Comparison of ENCODE assay signal across 24 cellular contexts in the genomic region with DNA sequence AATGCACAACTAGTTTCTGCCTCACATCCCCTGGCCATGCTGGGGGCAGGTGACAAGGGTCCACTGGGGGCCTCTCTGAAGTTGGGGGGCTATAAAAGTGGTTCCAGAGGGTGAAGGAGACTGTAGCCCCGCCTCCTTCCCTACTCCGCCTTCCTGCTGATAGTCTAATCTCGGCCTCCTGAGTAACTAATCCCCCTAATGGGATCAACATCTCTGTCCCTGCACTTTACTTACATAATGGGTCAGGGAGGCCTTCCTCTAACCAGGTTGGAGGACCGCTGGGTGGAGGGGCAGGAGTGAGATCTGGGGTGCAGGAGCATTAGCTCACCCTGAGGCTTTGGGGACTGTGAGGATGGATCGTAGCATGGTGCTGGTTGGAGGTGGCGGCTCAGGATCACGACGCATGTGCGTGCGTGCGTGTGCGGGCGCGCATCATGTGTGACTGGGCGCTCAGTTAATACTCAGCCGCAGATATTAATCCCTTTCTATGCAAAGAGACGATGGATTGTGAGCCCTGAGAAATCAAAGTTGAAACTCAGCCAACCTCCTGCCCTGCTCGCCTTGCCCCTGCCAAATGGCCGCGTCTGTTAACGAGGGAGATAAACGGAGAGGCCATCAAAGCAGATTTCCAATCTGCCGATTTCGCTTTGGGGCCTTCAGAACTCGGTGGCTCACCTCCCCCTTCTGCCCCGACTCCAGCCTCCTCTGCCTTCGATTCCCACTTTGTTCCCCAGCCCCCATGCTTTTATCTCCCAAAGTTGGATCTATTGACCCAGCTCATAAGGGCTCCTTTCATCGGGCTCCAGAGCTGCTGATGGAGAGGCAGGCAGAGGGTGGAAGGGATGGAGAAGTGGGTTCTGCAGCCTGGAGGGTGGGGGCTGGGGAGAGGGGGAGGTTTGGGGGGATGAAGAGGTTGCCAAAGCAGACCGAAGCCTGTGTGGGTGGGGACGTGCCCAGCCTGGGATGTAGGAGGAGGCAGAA.
A peak's percentile ranks its signal among the peaks of the same experiment; 100 is the strongest.
DNase-seq lines count a peak whose midpoint lies in the region; ATAC-seq and TF ChIP-seq lines count a peak whose summit lies in the region.
"Had no signal": no experiment of that assay in that cellular context is flagged by ENCODE, and none has a peak within 500 bp of the region (broad histone marks: within the 10 kb centered on the region; RNA-seq: fewer than 3 reads in every experiment).

No MANE protein-coding gene starts in this region.

- in situ Hi-C loops in GM13977 (cut with MboI; ENCODE audit: low pct_unique_long_range_greater_than_20kb, low sequenced_read_pairs, unreplicated experiment), result no loop called here

- H3K18ac ChIP-seq in mesendoderm (ENCODE audit: low read length), result peak overlapping the region; percentile 11

- no peak overlapping the region for H3K4me3 ChIP-seq in mesendoderm (ENCODE audit: low read length)
- H3K4me3 ChIP-seq in ascending aorta, result no peak overlapping the region
- H3K4me3 ChIP-seq: heart left ventricle had no signal

- WGBS in mesendoderm (ENCODE audit: extremely low coverage, insufficient coverage, low lambda C conversion rate), result no CpG with 5 or more reads among the region's 30 CpGs

- H4K5ac ChIP-seq in mesendoderm (ENCODE audit: low read length), result no peak overlapping the region

- TF ChIP-seq CTCF in GM13977 (IDR thresholded peaks at IDR 0.05; ENCODE audit: extremely low read depth, insufficient read depth, missing control alignments), result no peak
- TF ChIP-seq CTCF in ascending aorta (IDR thresholded peaks at IDR 0.05), result no peak

- no peaks in the 10 kb centered on the region for H3K79me2 ChIP-seq in mesendoderm (ENCODE audit: control insufficient read depth, insufficient read depth, low read length)

- H3K27ac ChIP-seq in mesendoderm (ENCODE audit: low read depth, low read length) (no peak overlapping the region), ascending aorta (no peak overlapping the region)
- H3K27ac ChIP-seq: C4-2B, heart left ventricle had no signal

- no peaks in the 10 kb centered on the region for H3K27me3 Mint-ChIP-seq in stimulated activated naive CD8-positive, alpha-beta T cell treated with anti-CD3 and anti-CD28 coated beads, Interleukin-15, amount 100 ng/mL, for 72 hours
- H3K27me3 Mint-ChIP-seq: activated naive CD8-positive, alpha-beta T cell had no signal

- DNase-seq in stimulated activated naive CD8-positive, alpha-beta T cell treated with anti-CD3 and anti-CD28 coated beads, Interleukin-15, amount 100 ng/mL, for 72 hours, result no peak
- DNase-seq in stimulated activated naive CD8-positive, alpha-beta T cell treated with anti-CD3 and anti-CD28 coated beads, Interleukin-15, Interleukin-2, amounts not matched to agents 100 U/mL and 50 U/mL, for 24 hours, result no peak
- peak; percentile 99 for DNase-seq in NCI-H82 (lab: John Stamatoyannopoulos, UW)
- DNase-seq in mesendoderm, result peak; percentile 79
- no peak for DNase-seq in GM13977 (ENCODE audit: low spot score)
- no peak for DNase-seq in activated gamma-delta T cell (lab: John Stamatoyannopoulos, UW)
- no peak for DNase-seq in ascending aorta (ENCODE audit: low spot score in 2 of 2)
- DNase-seq: ACHN; activated CD4-positive, alpha-beta T cell treated with anti-CD3 and anti-CD28 coated beads, Interleukin-2, amount 50 U/mL, for 4 hours; activated CD4-positive, CD25-positive, alpha-beta regulatory T cell; cerebellar nuclear complex; effector CD4-positive, alpha-beta T cell; EL; HFFc6; mammary epithelial cell; NCI-H1417; NCI-H2171; NCI-H69; stimulated activated CD4-positive, alpha-beta T cell treated with anti-CD3 and anti-CD28 coated beads, Interleukin-1b, Interleukin-23, amount 100 ng/mL, for 48 hours; SW 1271 had no signal

- H3K9me3 Mint-ChIP-seq in stimulated activated naive CD8-positive, alpha-beta T cell treated with anti-CD3 and anti-CD28 coated beads, Interleukin-15, amount 100 ng/mL, for 72 hours, result no peaks in the 10 kb centered on the region
- H3K9me3 Mint-ChIP-seq: activated T-helper 2 cell treated with anti-CD3 and anti-CD28 coated beads, Interferon-gamma antibody, Interleukin-2, Interleukin-4, amounts not matched to agents 10 μg/mL and 5 μg/mL and 100 μg/mL, durations not matched to agents 14 hours and 24 hours and 36 hours had no signal

- intact Hi-C loops in ascending aorta (cut with DNase I), result no loop called here

- H3K27me3 ChIP-seq in mesendoderm (ENCODE audit: insufficient read depth, low read length, poor library complexity) (no peaks in the 10 kb centered on the region), ascending aorta (no peaks in the 10 kb centered on the region)
- H3K27me3 ChIP-seq: heart left ventricle had no signal

- peaks cover 4% of the 10 kb centered on the region for H3K4me1 Mint-ChIP-seq in stimulated activated naive CD8-positive, alpha-beta T cell treated with anti-CD3 and anti-CD28 coated beads, Interleukin-15, amount 100 ng/mL, for 72 hours

- peak overlapping the region; percentile 84 for H3K56ac ChIP-seq in mesendoderm (ENCODE audit: low read length)

- H3K4me1 ChIP-seq in mesendoderm (ENCODE audit: control insufficient read depth, low read depth, low read length), result peaks cover 26% of the 10 kb centered on the region
- no peaks in the 10 kb centered on the region for H3K4me1 ChIP-seq in ascending aorta

- H3K4me2 ChIP-seq in mesendoderm (ENCODE audit: low read length), result no peak overlapping the region

- H3K4ac ChIP-seq in mesendoderm (ENCODE audit: low read depth, low read length), result no peak overlapping the region

- H3K4me3 Mint-ChIP-seq in stimulated activated naive CD8-positive, alpha-beta T cell treated with anti-CD3 and anti-CD28 coated beads, Interleukin-15, amount 100 ng/mL, for 72 hours, result no peak overlapping the region
- H3K4me3 Mint-ChIP-seq: activated naive CD8-positive, alpha-beta T cell; HFFc6 had no signal

- H2BK15ac ChIP-seq in mesendoderm (replicated peaks; ENCODE audit: low read depth), result no peak overlapping the region

- H3K27ac Mint-ChIP-seq in stimulated activated naive CD8-positive, alpha-beta T cell treated with anti-CD3 and anti-CD28 coated beads, Interleukin-15, amount 100 ng/mL, for 72 hours, result peak overlapping the region; percentile 27 to 77
- H3K27ac Mint-ChIP-seq: activated naive CD8-positive, alpha-beta T cell; activated T-helper 2 cell treated with anti-CD3 and anti-CD28 coated beads, Interferon-gamma antibody, Interleukin-2, Interleukin-4, amounts not matched to agents 10 μg/mL and 5 μg/mL and 100 μg/mL, durations not matched to agents 14 hours and 24 hours and 36 hours; HFFc6 had no signal

- H3K23ac ChIP-seq in mesendoderm (ENCODE audit: low read length), result no peak overlapping the region

- no peaks in the 10 kb centered on the region for H3K9me3 ChIP-seq in ascending aorta
- H3K9me3 ChIP-seq: heart left ventricle had no signal

- no peaks in the 10 kb centered on the region for H3K79me1 ChIP-seq in mesendoderm (ENCODE audit: low read length)

- peak overlapping the region; percentile 8 for H2BK120ac ChIP-seq in mesendoderm (ENCODE audit: low read depth, low read length)

- H3K9ac ChIP-seq in mesendoderm (ENCODE audit: low read length), result peak overlapping the region; percentile 49

- peak overlapping the region; percentile 93 for H2BK5ac ChIP-seq in mesendoderm (ENCODE audit: low read length)

- peak overlapping the region; percentile 39 for H2AK5ac ChIP-seq in mesendoderm (ENCODE audit: low read length)

- H3K36me3 ChIP-seq in mesendoderm (ENCODE audit: control insufficient read depth, insufficient read depth, low read length), result no peaks in the 10 kb centered on the region
- no peaks in the 10 kb centered on the region for H3K36me3 ChIP-seq in ascending aorta
- H3K36me3 ChIP-seq: heart left ventricle had no signal

- ATAC-seq in stimulated activated naive CD8-positive, alpha-beta T cell treated with anti-CD3 and anti-CD28 coated beads, Interleukin-15, amount 100 ng/mL, for 72 hours, result no peak
- ATAC-seq in stimulated activated naive CD8-positive, alpha-beta T cell treated with anti-CD3 and anti-CD28 coated beads, Interleukin-15, Interleukin-2, amounts not matched to agents 100 U/mL and 50 U/mL, for 24 hours, result no peak
- ATAC-seq: heart left ventricle had no signal

- H4K8ac ChIP-seq in mesendoderm (ENCODE audit: low read depth, low read length), result no peak overlapping the region

Comparison
In these comparisons a context has a peak if more than half of its experiments do, and no peak if none do; other contexts are left out.
1. DNase-seq: peak in NCI-H82 (single experiment) and mesendoderm (single experiment); none in stimulated activated naive CD8-positive, alpha-beta T cell treated with anti-CD3 and anti-CD28 coated beads, Interleukin-15, amount 100 ng/mL, for 72 hours (0 of 2), stimulated activated naive CD8-positive, alpha-beta T cell treated with anti-CD3 and anti-CD28 coated beads, Interleukin-15, Interleukin-2, amounts not matched to agents 100 U/mL and 50 U/mL, for 24 hours (single experiment), GM13977 (single experiment), activated gamma-delta T cell (single experiment) and ascending aorta (0 of 2).